Comparison of ENCODE assay signal across 1 cellular context in genomic region chr12:6336079-6336858, GRCh38.
TF ChIP-seq lines count a peak whose summit lies in the region.

No MANE protein-coding gene starts in this region.

TF ChIP-seq in HEK293, 187 proteins besides CTCF, POLR2A, EP300 and RAD21 (continued from another document and continues in another):
- TF ChIP-seq ZNF513 (tag by site-specific recombination; IDR thresholded peaks at IDR 0.05) (no peak), ZFP41 (tag by site-specific recombination; IDR thresholded peaks at IDR 0.05; ENCODE audit: borderline replicate concordance) (no peak), IKZF3 (tag by site-specific recombination; IDR thresholded peaks at IDR 0.05) (peak; percentile 89), ZNF155 (tag by site-specific recombination; IDR thresholded peaks at IDR 0.05) (no peak), ZNF830 (tag by site-specific recombination; IDR thresholded peaks at IDR 0.05; ENCODE audit: low read depth) (no peak), SALL2 (tag by site-specific recombination; IDR thresholded peaks at IDR 0.05; ENCODE audit: borderline replicate concordance) (no peak), ZNF510 (tag by site-specific recombination; IDR thresholded peaks at IDR 0.05; ENCODE audit: insufficient replicate concordance) (no peak), ZNF146 (tag by site-specific recombination; IDR thresholded peaks at IDR 0.05) (no peak), ZNF654 (tag by site-specific recombination; IDR thresholded peaks at IDR 0.05; ENCODE audit: low read depth) (no peak), ZNF280C (tag by site-specific recombination; IDR thresholded peaks at IDR 0.05) (no peak), PRDM2 (tag by site-specific recombination; IDR thresholded peaks at IDR 0.05; ENCODE audit: borderline replicate concordance) (no peak), PRDM1 (tag by site-specific recombination; IDR thresholded peaks at IDR 0.05) (peak; percentile 91), ZNF140 (tag by site-specific recombination; IDR thresholded peaks at IDR 0.05) (no peak), ZNF10 (tag by site-specific recombination; IDR thresholded peaks at IDR 0.05) (no peak; the same call in 1 of the 2 replicates), KLF9 (tag by site-specific recombination; IDR thresholded peaks at IDR 0.05; ENCODE audit: low read depth) (peak; percentile 78), ZNF211 (tag by site-specific recombination; IDR thresholded peaks at IDR 0.05; ENCODE audit: low read depth) (no peak), INSM2 (tag by site-specific recombination; IDR thresholded peaks at IDR 0.05) (peak; percentile 27; the same call in 1 of the 2 replicates), WT1 (tag by site-specific recombination; IDR thresholded peaks at IDR 0.05) (peak; percentile 91), ZNF184 (tag by site-specific recombination; IDR thresholded peaks at IDR 0.05) (no peak; the same call in none of the 2 replicates), ZNF658 (tag by site-specific recombination; IDR thresholded peaks at IDR 0.05) (no peak), KLF10 (tag by site-specific recombination; IDR thresholded peaks at IDR 0.05) (peak; percentile 75), ZNF747 (tag by site-specific recombination; IDR thresholded peaks at IDR 0.05) (no peak), ZNF48 (tag by site-specific recombination; IDR thresholded peaks at IDR 0.05) (no peak), ZNF433 (tag by site-specific recombination; IDR thresholded peaks at IDR 0.05; ENCODE audit: low read depth) (no peak), ZFP3 (tag by site-specific recombination; IDR thresholded peaks at IDR 0.05; ENCODE audit: low read depth) (peak; percentile 18; the same call in 1 of the 2 replicates), BCL6B (tag by site-specific recombination; IDR thresholded peaks at IDR 0.05) (no peak), TSHZ1 (tag by site-specific recombination; IDR thresholded peaks at IDR 0.05; ENCODE audit: borderline replicate concordance) (0 out of 2 replicates have a peak, but pooled peaks have one; percentile 8), ZNF292 (tag by site-specific recombination; IDR thresholded peaks at IDR 0.05; ENCODE audit: borderline replicate concordance, low read depth) (no peak), ZSCAN18 (tag by site-specific recombination; IDR thresholded peaks at IDR 0.05) (no peak), ZBTB1 (tag by site-specific recombination; IDR thresholded peaks at IDR 0.05) (no peak), ZNF677 (tag by site-specific recombination; IDR thresholded peaks at IDR 0.05) (no peak), ATF2 (tag by site-specific recombination; IDR thresholded peaks at IDR 0.05; ENCODE audit: low read depth) (no peak), SP3 (tag by site-specific recombination; IDR thresholded peaks at IDR 0.05) (peak; percentile 94), ZSCAN5A (tag by site-specific recombination; IDR thresholded peaks at IDR 0.05) (no peak), ZNF560 (tag by site-specific recombination; IDR thresholded peaks at IDR 0.05; ENCODE audit: borderline replicate concordance) (no peak), ZBTB7A (tag by site-specific recombination; IDR thresholded peaks at IDR 0.05; ENCODE audit: low read depth) (0 out of 2 replicates have a peak, but pooled peaks have one; percentile 14), ZNF19 (tag by site-specific recombination; IDR thresholded peaks at IDR 0.05; ENCODE audit: low read depth) (no peak), SP2 (tag by site-specific recombination; IDR thresholded peaks at IDR 0.05) (peak; percentile 94), GLI2 (tag by site-specific recombination; IDR thresholded peaks at IDR 0.05; ENCODE audit: borderline replicate concordance, low read depth) (no peak), ZNF335 (tag by site-specific recombination; conservative IDR thresholded peaks at IDR 0.05) (peak; percentile 80)
